Comparison of ENCODE assay signal across 17 cellular contexts in the genomic region with DNA sequence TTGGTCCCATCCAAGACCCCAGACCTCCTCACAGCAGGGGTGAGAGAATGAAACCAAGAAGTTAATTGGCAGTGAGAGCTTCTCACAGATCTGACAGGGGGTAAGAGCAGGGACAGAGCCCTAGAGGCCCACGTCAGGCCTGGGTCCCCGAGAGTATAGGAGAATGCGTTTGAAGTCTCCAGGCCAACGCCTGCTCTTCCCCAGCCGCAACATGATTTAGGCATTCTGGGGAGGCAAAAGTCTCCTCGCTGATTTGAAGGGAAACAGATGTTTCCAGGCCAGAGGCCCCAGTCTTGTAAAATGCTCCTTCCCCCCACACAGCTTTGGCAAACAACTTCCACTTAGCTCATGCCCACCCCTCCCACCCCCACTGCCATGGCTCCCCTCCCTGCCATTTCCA.
"Had no signal": no experiment of that assay in that cellular context is flagged by ENCODE, and none has a peak within 500 bp of the region (broad histone marks: within the 10 kb centered on the region; RNA-seq: fewer than 3 reads in every experiment).

No MANE protein-coding gene starts in this region.

- H3K27ac ChIP-seq: gastroesophageal sphincter, heart right ventricle, ovary, psoas muscle, right lobe of liver, testis, upper lobe of right lung had no signal

- H3K27ac Mint-ChIP-seq: activated CD4-positive, alpha-beta memory T cell treated with anti-CD3 and anti-CD28 coated beads for 36 hours; activated CD8-positive, alpha-beta memory T cell treated with anti-CD3 and anti-CD28 coated beads, Interleukin-2, amount 10 ng/mL, durations not matched to agents 7 days and 5 days; activated naive CD8-positive, alpha-beta T cell; dendritic cell treated with granulocyte-macrophage colony-stimulating factor and Interleukin-4, amounts not matched to agents 40 ng/mL and 50 ng/mL, for 4 days; effector memory CD8-positive, alpha-beta T cell had no signal

- H3K36me3 Mint-ChIP-seq: activated CD4-positive, alpha-beta memory T cell treated with anti-CD3 and anti-CD28 coated beads for 36 hours; activated CD8-positive, alpha-beta memory T cell treated with anti-CD3 and anti-CD28 coated beads, Interleukin-2, amount 10 ng/mL, durations not matched to agents 7 days and 5 days had no signal

- H3K9me3 Mint-ChIP-seq: activated CD4-positive, alpha-beta memory T cell treated with anti-CD3 and anti-CD28 coated beads for 36 hours; dendritic cell treated with granulocyte-macrophage colony-stimulating factor and Interleukin-4, amounts not matched to agents 40 ng/mL and 50 ng/mL, for 4 days; effector memory CD8-positive, alpha-beta T cell had no signal

- DNase-seq: activated CD4-positive, alpha-beta memory T cell treated with anti-CD3 and anti-CD28 coated beads for 36 hours; activated CD4-positive, alpha-beta T cell treated with anti-CD3 and anti-CD28 coated beads for 4 hours; activated CD8-positive, alpha-beta memory T cell treated with anti-CD3 and anti-CD28 coated beads, Interleukin-2, amount 10 ng/mL, durations not matched to agents 7 days and 5 days; effector memory CD8-positive, alpha-beta T cell; heart right ventricle; left colon; ovary; psoas muscle; right lobe of liver; stimulated activated CD4-positive, alpha-beta T cell treated with anti-CD3 and anti-CD28 coated beads, Interleukin-4, amount 100 ng/mL, for 1 hour; SW 1271; T-helper 2 cell; testis; upper lobe of right lung had no signal

- H3K4me3 Mint-ChIP-seq: activated CD4-positive, alpha-beta memory T cell treated with anti-CD3 and anti-CD28 coated beads for 36 hours; activated CD8-positive, alpha-beta memory T cell treated with anti-CD3 and anti-CD28 coated beads, Interleukin-2, amount 10 ng/mL, durations not matched to agents 7 days and 5 days; activated naive CD8-positive, alpha-beta T cell; dendritic cell treated with granulocyte-macrophage colony-stimulating factor and Interleukin-4, amounts not matched to agents 40 ng/mL and 50 ng/mL, for 4 days; effector memory CD8-positive, alpha-beta T cell had no signal

- H3K4me1 Mint-ChIP-seq: activated CD8-positive, alpha-beta memory T cell treated with anti-CD3 and anti-CD28 coated beads, Interleukin-2, amount 10 ng/mL, durations not matched to agents 7 days and 5 days had no signal

- ATAC-seq: activated CD8-positive, alpha-beta memory T cell treated with anti-CD3 and anti-CD28 coated beads, Interleukin-2, amount 10 ng/mL, durations not matched to agents 7 days and 5 days; effector memory CD8-positive, alpha-beta T cell; gastroesophageal sphincter; left colon; psoas muscle; right lobe of liver; upper lobe of right lung had no signal
